In the genomic region with DNA sequence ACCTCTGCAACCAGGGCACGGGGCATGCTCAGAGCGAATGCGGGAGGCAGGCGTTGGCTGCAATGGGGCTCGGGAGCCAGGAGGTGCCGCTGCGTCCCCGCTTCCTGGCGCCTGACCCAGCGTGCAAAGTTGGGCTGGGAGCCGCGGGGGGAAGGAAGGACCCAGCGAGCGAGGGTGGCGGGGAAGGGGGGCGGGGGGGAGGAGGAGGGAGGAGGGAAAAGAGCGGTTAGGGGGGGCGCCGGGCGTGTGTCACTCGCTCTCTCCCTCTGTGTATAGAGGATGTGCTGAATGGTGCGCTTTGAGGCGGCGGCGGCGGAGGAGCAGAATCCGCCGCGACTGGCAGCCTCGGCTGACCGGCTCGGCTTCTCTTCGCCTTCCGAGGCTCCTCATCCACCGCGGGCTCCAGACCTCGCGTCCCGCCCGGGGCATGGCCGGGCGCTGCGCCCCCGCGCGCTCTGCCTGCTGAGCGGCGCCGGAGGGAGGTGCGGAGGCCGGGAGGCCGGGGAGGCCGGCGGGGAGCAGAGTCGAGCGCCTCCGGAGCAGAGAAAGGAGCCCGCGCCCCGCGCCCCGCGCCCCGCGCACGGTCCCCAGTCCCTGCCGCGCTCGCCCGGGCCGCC, we compare ENCODE assay signal across 8 cellular contexts. TPM values are rescaled to one million over a fixed set of nuclear protein-coding genes. Genes with fewer than 3 reads are reported as not detected.
DNase-seq lines count a peak whose midpoint lies in the region; ATAC-seq and TF ChIP-seq lines count a peak whose summit lies in the region.

TSS of gene PLCB1 (plus strand) at position 252 of the 617 bp plus-strand sequence. CDS start 386 bp downstream, outside the sequence.

- DNase-seq in AG08395 (ENCODE audit: low spot score) (peak; percentile 90), NCI-H524 treated with DMSO at 0.1 percent for 48 hours (lab: John Stamatoyannopoulos, UW) (peak; percentile 51), ecto neural progenitor cell (ENCODE audit: low spot score) (peak; percentile 95), lower leg skin (ENCODE audit: low spot score in 2 of 2) (peak; percentile 71 to 97)
- peak; percentile 86 for DNase-seq in activated CD8-positive, alpha-beta T cell treated with anti-CD3 and anti-CD28 coated beads for 36 hours
- peak; percentile 64 to 66 for DNase-seq in stimulated activated CD4-positive, alpha-beta T cell treated with anti-CD3 and anti-CD28 coated beads, Interleukin-4, amount 100 ng/mL, for 4 hours

- peak; percentile 73 for TF ChIP-seq CTCF in activated CD8-positive, alpha-beta T cell treated with anti-CD3 and anti-CD28 coated beads for 36 hours (IDR thresholded peaks at IDR 0.05)
- no peak for TF ChIP-seq CTCF in lower leg skin (IDR thresholded peaks at IDR 0.05)

- 0 to 2% methylated on average over 58 to 62 of the region's 71 CpGs for WGBS in lower leg skin, 2 donors

- H3K4me3 ChIP-seq in lower leg skin (ENCODE audit: low read depth, poor library complexity, severe bottlenecking), result peak within 1 kb of the TSS; percentile 51

- POLR2A ChIA-PET in activated CD8-positive, alpha-beta T cell treated with anti-CD3 and anti-CD28 coated beads for 36 hours (lab: Charles Lee), result no interaction called here

- no peaks in the 10 kb centered on the region for H3K36me3 Mint-ChIP-seq in activated CD8-positive, alpha-beta T cell treated with anti-CD3 and anti-CD28 coated beads for 36 hours (ENCODE audit: low read depth)

- H3K9me3 Mint-ChIP-seq in activated CD8-positive, alpha-beta T cell treated with anti-CD3 and anti-CD28 coated beads for 36 hours, result no peaks in the 10 kb centered on the region

- intact Hi-C loops in activated CD8-positive, alpha-beta T cell treated with anti-CD3 and anti-CD28 coated beads for 36 hours (cut with micrococcal nuclease), result loop anchor here (5.0 kb wide), 2 partner anchors 255 to 590 kb away; no protein-coding TSS in a partner anchor
- intact Hi-C loops in lower leg skin (cut with DNase I; ENCODE audit: low total_unique reads), result loop anchor here (10.0 kb wide), 1 partner anchor 593 kb away; no protein-coding TSS in a partner anchor

- H3K4me3 Mint-ChIP-seq in activated CD8-positive, alpha-beta T cell treated with anti-CD3 and anti-CD28 coated beads for 36 hours, result peak within 1 kb of the TSS; percentile 76

- peaks cover 23% of the 10 kb centered on the region for H3K4me1 Mint-ChIP-seq in activated CD8-positive, alpha-beta T cell treated with anti-CD3 and anti-CD28 coated beads for 36 hours (ENCODE audit: low read depth)

- TF ChIP-seq POLR2A in lower leg skin (IDR thresholded peaks at IDR 0.05), result no peak

- peak within 1 kb of the TSS; percentile 27 for H3K27ac Mint-ChIP-seq in activated CD8-positive, alpha-beta T cell treated with anti-CD3 and anti-CD28 coated beads for 36 hours

- peaks cover 31% of the 10 kb centered on the region for H3K27me3 Mint-ChIP-seq in activated CD8-positive, alpha-beta T cell treated with anti-CD3 and anti-CD28 coated beads for 36 hours

- ATAC-seq in GM19023 (IDR thresholded peaks at IDR 0.05; ENCODE audit: unreplicated experiment) (peak; percentile 88), HG03342 (IDR thresholded peaks at IDR 0.05; ENCODE audit: unreplicated experiment) (peak; percentile 79)
- ATAC-seq in activated CD8-positive, alpha-beta T cell treated with anti-CD3 and anti-CD28 coated beads for 36 hours, result peak; percentile 93

- CTCF ChIA-PET in activated CD8-positive, alpha-beta T cell treated with anti-CD3 and anti-CD28 coated beads for 36 hours (lab: Charles Lee), result interaction anchor here (0.6 to 6.7 kb wide), 23 partner anchors 9 to 603 kb away, joined by 3 to 56 read pairs (median 4); no protein-coding TSS in a partner anchor

RNA-seq across cellular contexts. Expression of gene PLCB1, which starts in this region (rescaled TPM):
- 1 to 10 TPM; 3.1 to 3.6 TPM for total RNA-seq in activated CD8-positive, alpha-beta T cell treated with anti-CD3 and anti-CD28 coated beads for 36 hours
- 10 to 100 TPM in 2 of 4 donors, 1 to 10 TPM in 2; 4.1 to 16.2 (median 9.1) TPM for total RNA-seq in lower leg skin

Comparison
In these comparisons a context has a peak if more than half of its experiments do, and no peak if none do; other contexts are left out.
1. Peak in every context shown above with its lines: DNase-seq, ATAC-seq and H3K4me3 ChIP-seq.